14 cellular contexts compared by ENCODE assay signal in the genomic region with DNA sequence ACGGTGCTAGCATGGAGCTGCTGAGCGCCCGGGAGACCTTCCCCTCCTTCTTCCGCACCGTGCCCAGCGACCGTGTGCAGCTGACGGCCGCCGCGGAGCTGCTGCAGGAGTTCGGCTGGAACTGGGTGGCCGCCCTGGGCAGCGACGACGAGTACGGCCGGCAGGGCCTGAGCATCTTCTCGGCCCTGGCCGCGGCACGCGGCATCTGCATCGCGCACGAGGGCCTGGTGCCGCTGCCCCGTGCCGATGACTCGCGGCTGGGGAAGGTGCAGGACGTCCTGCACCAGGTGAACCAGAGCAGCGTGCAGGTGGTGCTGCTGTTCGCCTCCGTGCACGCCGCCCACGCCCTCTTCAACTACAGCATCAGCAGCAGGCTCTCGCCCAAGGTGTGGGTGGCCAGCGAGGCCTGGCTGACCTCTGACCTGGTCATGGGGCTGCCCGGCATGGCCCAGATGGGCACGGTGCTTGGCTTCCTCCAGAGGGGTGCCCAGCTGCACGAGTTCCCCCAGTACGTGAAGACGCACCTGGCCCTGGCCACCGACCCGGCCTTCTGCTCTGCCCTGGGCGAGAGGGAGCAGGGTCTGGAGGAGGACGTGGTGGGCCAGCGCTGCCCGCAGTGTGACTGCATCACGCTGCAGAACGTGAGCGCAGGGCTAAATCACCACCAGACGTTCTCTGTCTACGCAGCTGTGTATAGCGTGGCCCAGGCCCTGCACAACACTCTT.
"Had no signal": no experiment of that assay in that cellular context is flagged by ENCODE, and none has a peak within 500 bp of the region (broad histone marks: within the 10 kb centered on the region; RNA-seq: fewer than 3 reads in every experiment).

No MANE protein-coding gene starts in this region.

- H3K4me1 Mint-ChIP-seq: activated CD4-positive, alpha-beta T cell treated with anti-CD3 and anti-CD28 coated beads, Interleukin-2, amount 10 ng/mL, durations not matched to agents 7 days and 5 days had no signal

- H3K27me3 ChIP-seq: adrenal gland, colonic mucosa, gastrocnemius medialis, heart right ventricle, right atrium auricular region, thyroid gland, uterus had no signal

- ATAC-seq: naive thymus-derived CD8-positive, alpha-beta T cell had no signal

- H3K9me3 ChIP-seq: adrenal gland, colonic mucosa, gastrocnemius medialis, heart right ventricle, lower lobe of right lung, mucosa of descending colon, right atrium auricular region, thyroid gland, uterus had no signal

- H3K4me1 ChIP-seq: colonic mucosa, uterus had no signal

- H3K4me3 ChIP-seq: adrenal gland, colonic mucosa, gastrocnemius medialis, heart right ventricle, lower lobe of right lung, mucosa of descending colon, right atrium auricular region, thyroid gland, uterus had no signal

- H3K4me3 Mint-ChIP-seq: activated B cell treated with CpG ODN at 0.5 μM for 24 hours; activated CD4-positive, alpha-beta T cell treated with anti-CD3 and anti-CD28 coated beads, Interleukin-2, amount 10 ng/mL, durations not matched to agents 7 days and 5 days; naive thymus-derived CD8-positive, alpha-beta T cell had no signal

- DNase-seq: activated B cell treated with CpG ODN at 0.5 μM for 24 hours; activated CD4-positive, alpha-beta T cell treated with anti-CD3 and anti-CD28 coated beads, Interleukin-2, amount 10 ng/mL, durations not matched to agents 7 days and 5 days; activated naive CD4-positive, alpha-beta T cell treated with anti-CD3 and anti-CD28 coated beads, Interleukin-2, amount 50 U/mL, for 16 hours; colonic mucosa; effector CD4-positive, alpha-beta T cell; heart right ventricle; naive thymus-derived CD8-positive, alpha-beta T cell; thyroid gland; uterus had no signal

- H3K27ac ChIP-seq: adrenal gland, colonic mucosa, heart right ventricle, lower lobe of right lung, right atrium auricular region, thyroid gland, uterus had no signal

- H3K27ac Mint-ChIP-seq: activated B cell treated with CpG ODN at 0.5 μM for 24 hours; activated CD4-positive, alpha-beta T cell treated with anti-CD3 and anti-CD28 coated beads, Interleukin-2, amount 10 ng/mL, durations not matched to agents 7 days and 5 days; naive thymus-derived CD8-positive, alpha-beta T cell had no signal

- H3K9me3 Mint-ChIP-seq: activated B cell treated with CpG ODN at 0.5 μM for 24 hours; activated CD4-positive, alpha-beta T cell treated with anti-CD3 and anti-CD28 coated beads, Interleukin-2, amount 10 ng/mL, durations not matched to agents 7 days and 5 days; naive thymus-derived CD8-positive, alpha-beta T cell had no signal

- H3K27me3 Mint-ChIP-seq: activated B cell treated with CpG ODN at 0.5 μM for 24 hours; activated CD4-positive, alpha-beta T cell treated with anti-CD3 and anti-CD28 coated beads, Interleukin-2, amount 10 ng/mL, durations not matched to agents 7 days and 5 days; naive thymus-derived CD8-positive, alpha-beta T cell had no signal

- H3K36me3 ChIP-seq: colonic mucosa, uterus had no signal
